7 cellular contexts compared by ENCODE assay signal in the genomic region with DNA sequence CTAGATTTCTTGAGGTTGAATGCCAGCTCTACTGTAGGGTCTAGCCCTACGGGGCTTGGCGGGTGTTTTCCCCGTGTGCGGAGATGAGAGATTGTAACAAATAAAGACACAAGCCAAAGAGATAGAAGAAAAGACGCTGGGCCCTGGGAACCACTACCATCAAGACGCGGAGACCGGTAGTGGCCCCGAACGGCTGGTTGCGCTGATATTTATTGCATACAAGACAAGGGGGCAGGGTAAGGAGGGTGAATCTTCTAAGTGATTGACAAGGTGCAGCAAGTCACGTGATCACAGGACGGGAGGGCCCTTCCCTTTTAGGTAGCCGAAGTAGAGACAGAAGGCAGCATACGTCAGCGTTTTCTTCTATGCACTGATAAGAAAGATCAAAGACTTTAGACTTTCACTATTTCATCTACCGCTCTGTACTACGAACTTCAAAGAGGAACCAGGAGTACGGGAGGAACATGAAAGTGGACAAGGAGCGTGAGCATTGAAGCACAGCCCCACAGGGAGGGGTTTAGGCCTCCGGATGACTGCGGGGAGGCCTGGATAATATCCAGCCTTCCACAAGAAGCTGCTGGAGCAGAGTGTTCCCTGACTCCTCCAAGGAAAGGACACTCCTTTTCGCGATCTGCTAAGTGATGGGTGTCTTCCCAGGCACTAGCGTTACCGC. TPM values are rescaled to one million over a fixed set of nuclear protein-coding genes. Genes with fewer than 3 reads are reported as not detected.
DNase-seq lines count a peak whose midpoint lies in the region; ATAC-seq and TF ChIP-seq lines count a peak whose summit lies in the region.
"Not testable (repeated sequence)": the region's sequence is repeated elsewhere in the genome, so short reads cannot be mapped to it uniquely, and the experiment has no call there.

No MANE protein-coding gene starts in this region.

- not testable (repeated sequence) for TF ChIP-seq EP300 in esophagus muscularis mucosa (IDR thresholded peaks at IDR 0.05)

- peak overlapping the region; percentile 75 for H3K4me3 Mint-ChIP-seq in activated naive CD8-positive, alpha-beta T cell treated with anti-CD3 and anti-CD28 coated beads, Interleukin-2, amount 50 U/mL, for 24 hours

- H3K36me3 ChIP-seq in H7 (replicated peaks; ENCODE audit: control insufficient read depth, insufficient read depth, low read length); OCI-LY7 (ENCODE audit: insufficient read depth, low read length); esophagus muscularis mucosa; mesendoderm (ENCODE audit: control insufficient read depth, insufficient read depth, low read length): not testable (repeated sequence)

- WGBS in esophagus muscularis mucosa: 25% methylated on average over 26 of the region's 26 CpGs
- no CpG with 5 or more reads among the region's 26 CpGs for WGBS in mesendoderm (ENCODE audit: extremely low coverage, insufficient coverage, low lambda C conversion rate)

- H3K9me2 ChIP-seq in OCI-LY7 (ENCODE audit: insufficient read depth, low read length): not testable (repeated sequence)

- H4K8ac ChIP-seq in mesendoderm (ENCODE audit: low read depth, low read length): not testable (repeated sequence)

- ATAC-seq in activated naive CD8-positive, alpha-beta T cell treated with anti-CD3 and anti-CD28 coated beads, Interleukin-2, amount 50 U/mL, for 24 hours: peak; percentile 11

- peak overlapping the region; percentile 58 for H3K27ac Mint-ChIP-seq in activated naive CD8-positive, alpha-beta T cell treated with anti-CD3 and anti-CD28 coated beads, Interleukin-2, amount 50 U/mL, for 24 hours

- H3K4ac ChIP-seq in mesendoderm (ENCODE audit: low read depth, low read length): not testable (repeated sequence)

- H3K9me3 Mint-ChIP-seq in activated naive CD8-positive, alpha-beta T cell treated with anti-CD3 and anti-CD28 coated beads, Interleukin-2, amount 50 U/mL, for 24 hours: not testable (repeated sequence)

- intact Hi-C loops in OCI-LY7 (cut with micrococcal nuclease; ENCODE audit: unreplicated experiment): loop anchor here (5.0 kb wide), 1 partner anchor 250 kb away; no protein-coding TSS in a partner anchor
- intact Hi-C loops in esophagus muscularis mucosa (cut with DNase I): not testable (repeated sequence)

- H3K18ac ChIP-seq in mesendoderm (ENCODE audit: low read length): not testable (repeated sequence)

- H3K4me1 Mint-ChIP-seq in activated naive CD8-positive, alpha-beta T cell treated with anti-CD3 and anti-CD28 coated beads, Interleukin-2, amount 50 U/mL, for 24 hours: peaks cover 38% of the 10 kb centered on the region

- not testable (repeated sequence) for H3K9me3 ChIP-seq in OCI-LY7 (ENCODE audit: low read length); esophagus muscularis mucosa

- not testable (repeated sequence) for H4K20me1 ChIP-seq in OCI-LY7 (ENCODE audit: insufficient read depth, low read length)

- peaks cover 19% of the 10 kb centered on the region for H3K4me1 ChIP-seq in OCI-LY7 (ENCODE audit: insufficient read depth, low read length, poor library complexity, severe bottlenecking)
- peaks cover 36 to 43% (median 41%) of the 10 kb centered on the region in 4 donors for H3K4me1 ChIP-seq in esophagus muscularis mucosa
- not testable (repeated sequence) for H3K4me1 ChIP-seq in mesendoderm (ENCODE audit: control insufficient read depth, low read depth, low read length)

- H3K56ac ChIP-seq in mesendoderm (ENCODE audit: low read length): peak overlapping the region; percentile 44

- POLR2A ChIA-PET in OCI-LY7 (lab: Charles Lee): interaction anchor here (0.9 to 1.2 kb wide), 2 partner anchors 11 to 90 kb away, joined by 3 to 5 read pairs; a partner anchor contains a TSS

- not testable (repeated sequence) for H3K27ac ChIP-seq in OCI-LY7 (ENCODE audit: low read depth, low read length, poor library complexity, severe bottlenecking); mesendoderm (ENCODE audit: low read depth, low read length)
- peak overlapping the region; percentile 36 to 66 (median 52) for H3K27ac ChIP-seq in esophagus muscularis mucosa (replicated peaks in 1 of 4)

- H2BK5ac ChIP-seq in mesendoderm (ENCODE audit: low read length): not testable (repeated sequence)

- H3K27me3 ChIP-seq in H7 (ENCODE audit: control insufficient read depth, insufficient read depth, low read length) (peaks cover 45% of the 10 kb centered on the region), esophagus muscularis mucosa (peaks cover 0 to 37% (median 28%) of the 10 kb centered on the region in 4 donors)
- H3K27me3 ChIP-seq in mesendoderm (ENCODE audit: insufficient read depth, low read length, poor library complexity): not testable (repeated sequence)

- H2AK5ac ChIP-seq in mesendoderm (ENCODE audit: low read length): not testable (repeated sequence)

- CTCF ChIA-PET in OCI-LY7 (lab: Charles Lee; ENCODE audit: unreplicated experiment): interaction anchor here (1.0 to 1.6 kb wide), 3 partner anchors 86 to 131 kb away, joined by 3 to 8 read pairs (median 4); no protein-coding TSS in a partner anchor

- H2BK120ac ChIP-seq in mesendoderm (ENCODE audit: low read depth, low read length): not testable (repeated sequence)

- not testable (repeated sequence) for TF ChIP-seq POLR2A in esophagus muscularis mucosa (IDR thresholded peaks at IDR 0.05; ENCODE audit: low read depth)

- H3K79me1 ChIP-seq in mesendoderm (ENCODE audit: low read length): not testable (repeated sequence)

- not testable (repeated sequence) for DNase-seq in H7; esophagus muscularis mucosa (ENCODE audit: extremely low spot score)
- DNase-seq in OCI-LY7 (ENCODE audit: low spot score): peak; percentile 52
- DNase-seq in activated CD4-positive, alpha-beta T cell treated with anti-CD3 and anti-CD28 coated beads, Interleukin-2, amount 50 U/mL, for 1 hour: peak; percentile 69
- peak; percentile 65 for DNase-seq in activated naive CD8-positive, alpha-beta T cell treated with anti-CD3 and anti-CD28 coated beads, Interleukin-2, amount 50 U/mL, for 24 hours
- DNase-seq in mesendoderm: peak; percentile 80
- DNase-seq in stimulated activated CD4-positive, alpha-beta T cell treated with anti-CD3 and anti-CD28 coated beads, Interleukin-12 subunit alpha, Interleukin-12 subunit beta, amount 100 ng/mL, for 4 hours: peak; percentile 48

- H3K36me3 Mint-ChIP-seq in activated naive CD8-positive, alpha-beta T cell treated with anti-CD3 and anti-CD28 coated beads, Interleukin-2, amount 50 U/mL, for 24 hours (ENCODE audit: low read depth): not testable (repeated sequence)

- H3K9ac ChIP-seq in mesendoderm (ENCODE audit: low read length): peak overlapping the region; percentile 57

- H3K27me3 Mint-ChIP-seq in activated naive CD8-positive, alpha-beta T cell treated with anti-CD3 and anti-CD28 coated beads, Interleukin-2, amount 50 U/mL, for 24 hours: not testable (repeated sequence)

- peak overlapping the region; percentile 83 for H2AFZ ChIP-seq in OCI-LY7 (ENCODE audit: low read length)

- H3K4me2 ChIP-seq in OCI-LY7 (ENCODE audit: low read length) (peak overlapping the region; percentile 62), mesendoderm (ENCODE audit: low read length) (peak overlapping the region; percentile 97)

- H3K4me3 ChIP-seq in H7 (ENCODE audit: insufficient read depth, low read depth, low read length) (peak overlapping the region; percentile 27), OCI-LY7 (ENCODE audit: low read depth, low read length, poor library complexity, severe bottlenecking) (peak overlapping the region; percentile 20), esophagus muscularis mucosa (peak overlapping the region; percentile 31 to 41 (median 35)), mesendoderm (ENCODE audit: low read length) (peak overlapping the region; percentile 26)

- not testable (repeated sequence) for H3K79me2 ChIP-seq in OCI-LY7 (ENCODE audit: insufficient read depth, low read depth, low read length); mesendoderm (ENCODE audit: control insufficient read depth, insufficient read depth, low read length)

- not testable (repeated sequence) for H3K23ac ChIP-seq in mesendoderm (ENCODE audit: low read length)

- not testable (repeated sequence) for BruUV-seq in OCI-LY7 (replicated peaks; lab: Mats Ljungman, UMichigan)

- not testable (repeated sequence) for H2BK15ac ChIP-seq in mesendoderm (replicated peaks; ENCODE audit: low read depth)

- H4K5ac ChIP-seq in mesendoderm (ENCODE audit: low read length): not testable (repeated sequence)

- TF ChIP-seq CTCF in OCI-LY7 (conservative IDR thresholded peaks at IDR 0.05; ENCODE audit: low read length); esophagus muscularis mucosa (IDR thresholded peaks at IDR 0.05): not testable (repeated sequence)

RNA-seq across cellular contexts. Expression of a gene that starts 3.0 kb away (rescaled TPM):
- 0.24 and 0.37 TPM in 2 replicates for total RNA-seq in H7 (2014; rRNA removed; shearing (Covaris generic))
- total RNA-seq in OCI-LY7 (2014; rRNA removed; shearing (Covaris generic)): not detected in 2 replicates
- total RNA-seq in OCI-LY7 (2022) (not detected in 2 replicates), esophagus muscularis mucosa (under 1 TPM in 3 of 4 donors, not detected in 1; 0.17 to 0.99 (median 0.26) TPM)
- 0.06 TPM for polyA plus RNA-seq in mesendoderm (2013, experiment 1 of 2)
- polyA plus RNA-seq in mesendoderm (2013, experiment 2 of 2): 0.03 TPM

RNA-seq across cellular contexts. Expression of a gene that starts 11.0 kb away (rescaled TPM):
- total RNA-seq in H7 (2014; rRNA removed; shearing (Covaris generic)): 0.37 and 0.48 TPM in 2 replicates
- 0.77 and 2.8 TPM in 2 replicates for total RNA-seq in OCI-LY7 (2014; rRNA removed; shearing (Covaris generic))
- 18.3 and 22.5 TPM in 2 replicates for total RNA-seq in OCI-LY7 (2022)
- total RNA-seq in esophagus muscularis mucosa: 1 to 10 TPM in 1 of 4 donors, under 1 TPM in 3; 0.19 to 1.2 (median 0.65) TPM
- polyA plus RNA-seq in mesendoderm (2013, experiment 1 of 2): 5.8 TPM
- polyA plus RNA-seq in mesendoderm (2013, experiment 2 of 2): 5.3 TPM

RNA-seq across cellular contexts. Expression of a gene that starts 24.0 kb away (rescaled TPM):
- 4.9 and 8.3 TPM in 2 replicates for total RNA-seq in H7 (2014; rRNA removed; shearing (Covaris generic))
- not detected in 2 replicates for total RNA-seq in OCI-LY7 (2014; rRNA removed; shearing (Covaris generic))
- total RNA-seq in OCI-LY7 (2022) (not detected in 2 replicates), esophagus muscularis mucosa (1 to 10 TPM in 3 of 4 donors, under 1 TPM in 1; 0.83 to 5.0 (median 3.2) TPM)
- 0.87 TPM for polyA plus RNA-seq in mesendoderm (2013, experiment 1 of 2)
- polyA plus RNA-seq in mesendoderm (2013, experiment 2 of 2): 1.1 TPM

RNA-seq across cellular contexts. Expression of a gene that starts 33.2 kb away (rescaled TPM):
- total RNA-seq in H7 (2014; rRNA removed; shearing (Covaris generic)): not detected in 2 replicates
- total RNA-seq in OCI-LY7 (2014; rRNA removed; shearing (Covaris generic)): not detected in 2 replicates
- not detected in 2 replicates for total RNA-seq in OCI-LY7 (2022)
- total RNA-seq in esophagus muscularis mucosa: 10 to 100 TPM in 3 of 4 donors, 1 to 10 TPM in 1; 3.0 to 14.0 (median 13.1) TPM
- not detected for polyA plus RNA-seq in mesendoderm (2013, experiment 1 of 2)
- not detected for polyA plus RNA-seq in mesendoderm (2013, experiment 2 of 2)

RNA-seq across cellular contexts. Expression of a gene that starts 34.4 kb away (rescaled TPM):
- total RNA-seq in H7 (2014; rRNA removed; shearing (Covaris generic)): 180 and 238 TPM in 2 replicates
- 110 and 145 TPM in 2 replicates for total RNA-seq in OCI-LY7 (2014; rRNA removed; shearing (Covaris generic))
- total RNA-seq in OCI-LY7 (2022): 126 and 139 TPM in 2 replicates
- 100 to 1,000 TPM in 3 of 4 donors, 10 to 100 TPM in 1; 84.7 to 204 (median 172) TPM for total RNA-seq in esophagus muscularis mucosa
- polyA plus RNA-seq in mesendoderm (2013, experiment 1 of 2): 250 TPM
- 245 TPM for polyA plus RNA-seq in mesendoderm (2013, experiment 2 of 2)
